ENCODE assay signal across 9 cellular contexts in the genomic region with DNA sequence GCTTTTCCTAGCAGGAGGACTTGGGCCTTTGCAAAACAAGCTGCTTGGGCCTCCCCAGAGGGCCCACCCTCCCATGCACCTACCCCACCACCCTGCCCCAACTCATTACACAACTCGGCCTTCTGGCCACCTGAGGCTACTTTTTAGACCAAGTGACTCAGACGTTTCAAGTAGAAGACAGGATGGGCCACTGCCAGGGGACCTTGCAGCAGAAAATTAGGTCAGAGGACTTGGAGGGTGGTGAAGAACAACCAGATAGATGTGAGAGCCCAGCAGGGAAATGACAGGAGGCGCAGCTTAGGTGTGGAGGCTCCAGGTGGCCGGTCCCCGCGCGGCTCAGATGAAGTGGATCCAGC. TPM values are rescaled to one million over a fixed set of nuclear protein-coding genes. Genes with fewer than 3 reads are reported as not detected.
A peak's percentile ranks its signal among the peaks of the same experiment; 100 is the strongest.
DNase-seq lines count a peak whose midpoint lies in the region; TF ChIP-seq lines count a peak whose summit lies in the region.
"Had no signal": no experiment of that assay in that cellular context is flagged by ENCODE, and none has a peak within 500 bp of the region (broad histone marks: within the 10 kb centered on the region; RNA-seq: fewer than 3 reads in every experiment).

No MANE protein-coding gene starts in this region.

- peak; percentile 57 for DNase-seq in EH (ENCODE audit: low read depth)
- peak; percentile 66 for DNase-seq in RKO (ENCODE audit: low spot score)
- DNase-seq in epithelial cell of esophagus (ENCODE audit: low read depth), result peak; percentile 24
- no peak for DNase-seq in progenitor cell of endocrine pancreas (ENCODE audit: low spot score, unreplicated experiment)
- no peak for DNase-seq in stimulated activated CD4-positive, alpha-beta T cell treated with anti-CD3 and anti-CD28 coated beads, Interleukin-4, amount 100 ng/mL, for 24 hours
- no peak for DNase-seq in COLO668 (lab: John Stamatoyannopoulos, UW; ENCODE audit: unreplicated experiment)
- DNase-seq in OCI-M1 (lab: John Stamatoyannopoulos, UW), result no peak
- no peak for DNase-seq in activated effector memory CD4-positive, alpha-beta T cell treated with anti-CD3 and anti-CD28 coated beads, Interleukin-2, amount 50 U/mL, for 16 hours
- DNase-seq: SHP77 had no signal

- H3K4me3 ChIP-seq in epithelial cell of esophagus (ENCODE audit: low read length), result peak overlapping the region; percentile 48

- no peak for TF ChIP-seq CTCF in epithelial cell of esophagus (IDR thresholded peaks at IDR 0.05; ENCODE audit: insufficient read depth, low read depth, low read length, missing control alignments)
- TF ChIP-seq CTCF in progenitor cell of endocrine pancreas (IDR thresholded peaks at IDR 0.05; ENCODE audit: unreplicated experiment), result no peak

- peaks cover 14% of the 10 kb centered on the region for H3K27me3 Mint-ChIP-seq in progenitor cell of endocrine pancreas

- H3K36me3 Mint-ChIP-seq in progenitor cell of endocrine pancreas (ENCODE audit: insufficient read depth), result peaks cover 11% of the 10 kb centered on the region

- H3K9me3 Mint-ChIP-seq in progenitor cell of endocrine pancreas (ENCODE audit: low read depth), result no peaks in the 10 kb centered on the region

- peaks cover 23% of the 10 kb centered on the region for H3K4me1 Mint-ChIP-seq in progenitor cell of endocrine pancreas (ENCODE audit: low read depth)

- H3K27ac Mint-ChIP-seq in progenitor cell of endocrine pancreas, result peak overlapping the region; percentile 77

- peak overlapping the region; percentile 70 for H3K4me3 Mint-ChIP-seq in progenitor cell of endocrine pancreas (ENCODE audit: low read depth)

RNA-seq across cellular contexts. Expression of a gene that starts 1.4 kb away (rescaled TPM):
- 5.2 and 5.3 TPM in 2 replicates for total RNA-seq in progenitor cell of endocrine pancreas

RNA-seq across cellular contexts. Expression of a gene that starts 1.5 kb away (rescaled TPM):
- 18.0 and 23.7 TPM in 2 replicates for total RNA-seq in progenitor cell of endocrine pancreas

RNA-seq across cellular contexts. Expression of a gene that starts 5.2 kb away (rescaled TPM):
- total RNA-seq in progenitor cell of endocrine pancreas, result 1.4 and 2.2 TPM in 2 replicates

RNA-seq across cellular contexts. Expression of a gene that starts 19.5 kb away (rescaled TPM):
- total RNA-seq in progenitor cell of endocrine pancreas, result 13.4 and 17.1 TPM in 2 replicates

Comparison
In these comparisons a context has a peak if more than half of its experiments do, and no peak if none do; other contexts are left out.
1. DNase-seq: peak in EH (single experiment), RKO (single experiment) and epithelial cell of esophagus (single experiment); none in progenitor cell of endocrine pancreas (single experiment), stimulated activated CD4-positive, alpha-beta T cell treated with anti-CD3 and anti-CD28 coated beads, Interleukin-4, amount 100 ng/mL, for 24 hours (single experiment), COLO668 (single experiment), OCI-M1 (single experiment) and activated effector memory CD4-positive, alpha-beta T cell treated with anti-CD3 and anti-CD28 coated beads, Interleukin-2, amount 50 U/mL, for 16 hours (single experiment).